In the genomic region with DNA sequence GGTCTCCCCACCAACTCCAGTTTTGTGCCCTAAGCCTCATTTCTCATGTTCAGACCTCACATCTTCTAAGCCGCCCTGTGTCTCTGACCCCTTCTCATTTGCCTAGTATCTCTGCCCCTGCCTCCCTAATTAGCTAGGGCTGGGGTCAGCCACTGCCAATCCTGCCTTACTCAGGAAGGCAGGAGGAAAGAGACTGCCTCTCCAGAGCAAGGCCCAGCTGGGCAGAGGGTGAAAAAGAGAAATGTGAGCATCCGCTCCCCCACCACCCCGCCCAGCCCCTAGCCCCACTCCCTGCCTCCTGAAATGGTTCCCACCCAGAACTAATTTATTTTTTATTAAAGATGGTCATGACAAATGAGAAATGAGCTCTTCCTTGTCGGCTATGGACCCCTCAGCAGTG, we compare ENCODE assay signal across 8 cellular contexts. TPM values are rescaled to one million over a fixed set of nuclear protein-coding genes. Genes with fewer than 3 reads are reported as not detected.
DNase-seq lines count a peak whose midpoint lies in the region; ATAC-seq and TF ChIP-seq lines count a peak whose summit lies in the region.

No MANE protein-coding gene starts in this region.

- peak overlapping the region; percentile 51; the same call in 1 of the 2 replicates for H3K4me3 ChIP-seq in IMR-90 (ENCODE audit: insufficient read depth, low read depth, low read length)

- H3K36me3 Mint-ChIP-seq in activated naive CD8-positive, alpha-beta T cell treated with anti-CD3 and anti-CD28 coated beads, Interleukin-2, amount 50 U/mL, for 24 hours (ENCODE audit: low read depth): no peaks in the 10 kb centered on the region
- H3K36me3 Mint-ChIP-seq in immature natural killer cell: no peaks in the 10 kb centered on the region

- no peak for TF ChIP-seq RAD21 in IMR-90 (IDR thresholded peaks at IDR 0.05; ENCODE audit: low read length)

- CTCF ChIA-PET in IMR-90 (lab: Yijun Ruan, JAX): interaction anchor here (0.6 to 2.2 kb wide), 10 partner anchors 9 to 252 kb away, joined by 3 to 17 read pairs (median 3); a partner anchor contains a TSS

- peaks cover 21% of the 10 kb centered on the region for H4K20me1 ChIP-seq in IMR-90 (ENCODE audit: insufficient read depth, low read length)

- H3K9me1 ChIP-seq in IMR-90 (ENCODE audit: insufficient read depth, low read length): peaks cover 22% of the 10 kb centered on the region

- peak overlapping the region; percentile 92; the same call in 1 of the 2 replicates for H2BK120ac ChIP-seq in IMR-90 (ENCODE audit: low read depth, low read length)

- peak overlapping the region; percentile 86 for H3K4me3 Mint-ChIP-seq in activated naive CD8-positive, alpha-beta T cell treated with anti-CD3 and anti-CD28 coated beads, Interleukin-2, amount 50 U/mL, for 24 hours
- peak overlapping the region; percentile 90 to 95 (median 91) for H3K4me3 Mint-ChIP-seq in immature natural killer cell
- peak overlapping the region; percentile 95 to 99 for H3K4me3 Mint-ChIP-seq in stimulated activated naive CD8-positive, alpha-beta T cell treated with anti-CD3 and anti-CD28 coated beads, Interleukin-15, amount 100 ng/mL, for 72 hours

- H2BK20ac ChIP-seq in IMR-90 (ENCODE audit: low read depth, low read length): no peak overlapping the region

- POLR2A ChIA-PET in IMR-90 (lab: Charles Lee; ENCODE audit: unreplicated experiment): interaction anchor here (3.0 kb wide), 1 partner anchor 19 kb away, joined by 18 read pairs; a partner anchor contains a TSS

- TF ChIP-seq CTCF in IMR-90 (conservative IDR thresholded peaks at IDR 0.05; ENCODE audit: low read depth, low read length): no peak

- H3K79me1 ChIP-seq in IMR-90 (ENCODE audit: low read depth in 1 of 2, low read length in 2 of 2): peaks cover 12 to 83% of the 10 kb centered on the region in 2 experiments

- in situ Hi-C loops in IMR-90 (cut with MboI; ENCODE audit: low sequenced_read_pairs): loop anchor here (10.0 kb wide), 1 partner anchor 244 kb away; a partner anchor contains a TSS

- peaks cover 4% of the 10 kb centered on the region for H3K36me3 ChIP-seq in IMR-90 (ENCODE audit: control insufficient read depth, insufficient read depth, low read length)

- H3K27ac Mint-ChIP-seq in activated naive CD8-positive, alpha-beta T cell treated with anti-CD3 and anti-CD28 coated beads, Interleukin-2, amount 50 U/mL, for 24 hours: peak overlapping the region; percentile 98
- peak overlapping the region; percentile 93 to 99 (median 98) for H3K27ac Mint-ChIP-seq in immature natural killer cell
- peak overlapping the region; percentile 99 to 100 for H3K27ac Mint-ChIP-seq in stimulated activated naive CD8-positive, alpha-beta T cell treated with anti-CD3 and anti-CD28 coated beads, Interleukin-15, amount 100 ng/mL, for 72 hours

- H2BK5ac ChIP-seq in IMR-90 (ENCODE audit: low read depth, low read length, poor library complexity, severe bottlenecking): peak overlapping the region; percentile 87

- H3K9ac ChIP-seq in IMR-90 (ENCODE audit: low read depth, low read length): peak overlapping the region; percentile 87

- no peak overlapping the region for H3K18ac ChIP-seq in IMR-90 (ENCODE audit: low read depth, low read length)

- no peaks in the 10 kb centered on the region for H3K9me3 ChIP-seq in IMR-90 (ENCODE audit: control insufficient read depth, insufficient read depth, low read length)

- ATAC-seq in IMR-90 (ENCODE audit: low read depth): no peak
- ATAC-seq in activated naive CD8-positive, alpha-beta T cell treated with anti-CD3 and anti-CD28 coated beads, Interleukin-2, amount 50 U/mL, for 24 hours: no peak
- ATAC-seq in stimulated activated naive CD8-positive, alpha-beta T cell treated with anti-CD3 and anti-CD28 coated beads, Interleukin-15, amount 100 ng/mL, for 72 hours: no peak
- ATAC-seq in HG03039 (IDR thresholded peaks at IDR 0.05; ENCODE audit: unreplicated experiment): no peak
- no peak for ATAC-seq in HG02973 (IDR thresholded peaks at IDR 0.05; ENCODE audit: unreplicated experiment)

- peaks cover 26% of the 10 kb centered on the region for H3K4me1 ChIP-seq in IMR-90 (ENCODE audit: control insufficient read depth, insufficient read depth, low read length)

- H2AK9ac ChIP-seq in IMR-90 (replicated peaks; ENCODE audit: low read depth, low read length, poor library complexity): peak overlapping the region; percentile 96

- H3K14ac ChIP-seq in IMR-90 (replicated peaks; ENCODE audit: low read depth, low read length): peak overlapping the region; percentile 84

- peak overlapping the region in 1 of 2 experiments; percentile 92; a peak in 2 of 4 replicates for H4K8ac ChIP-seq in IMR-90 (ENCODE audit: low read depth in 2 of 2, low read length in 2 of 2)

- no CpG with 5 or more reads among the region's 4 CpGs for WGBS in IMR-90 (ENCODE audit: extremely low coverage in 2 of 2, insufficient read length in 1 of 2), 2 experiments

- peak overlapping the region; percentile 64; the same call in 1 of the 2 replicates for H3K23ac ChIP-seq in IMR-90 (ENCODE audit: low read depth, low read length)

- dilution Hi-C loops in IMR-90 (cut with HindIII; ENCODE audit: low sequenced_read_pairs, unreplicated experiment): no loop called here

- no TSS peak for BruUV-seq in IMR-90 (replicated peaks; lab: Mats Ljungman, UMichigan)

- no peak overlapping the region for H4K5ac ChIP-seq in IMR-90 (ENCODE audit: low read depth, low read length)

- peak overlapping the region; percentile 96 for H2AFZ ChIP-seq in IMR-90 (replicated peaks; ENCODE audit: low read length, poor library complexity)

- intact Hi-C loops in IMR-90 (cut with micrococcal nuclease): loop anchor here (5.0 to 10.0 kb wide), 6 partner anchors 73 to 444 kb away; a partner anchor contains a TSS

- no peaks in the 10 kb centered on the region for H3K27me3 ChIP-seq in IMR-90 (ENCODE audit: control insufficient read depth, insufficient read depth, low read length)

- peak overlapping the region; percentile 78 for H3K4me2 ChIP-seq in IMR-90 (ENCODE audit: low read depth, low read length)

- peak overlapping the region; percentile 42; the same call in 1 of the 3 replicates for H2BK15ac ChIP-seq in IMR-90 (ENCODE audit: low read depth, low read length)

- peak overlapping the region; percentile 90 for H2AK5ac ChIP-seq in IMR-90 (ENCODE audit: low read depth, low read length)

- peak overlapping the region; percentile 56; the same call in 1 of the 2 replicates for H4K91ac ChIP-seq in IMR-90 (ENCODE audit: insufficient read depth, low read depth, low read length)

- H3K4me1 Mint-ChIP-seq in activated naive CD8-positive, alpha-beta T cell treated with anti-CD3 and anti-CD28 coated beads, Interleukin-2, amount 50 U/mL, for 24 hours: peaks cover 47% of the 10 kb centered on the region
- H3K4me1 Mint-ChIP-seq in immature natural killer cell: peaks cover 53 to 55% of the 10 kb centered on the region in 2 donors
- peaks cover 68% of the 10 kb centered on the region for H3K4me1 Mint-ChIP-seq in stimulated activated naive CD8-positive, alpha-beta T cell treated with anti-CD3 and anti-CD28 coated beads, Interleukin-15, amount 100 ng/mL, for 72 hours

- H3K27me3 Mint-ChIP-seq in activated naive CD8-positive, alpha-beta T cell treated with anti-CD3 and anti-CD28 coated beads, Interleukin-2, amount 50 U/mL, for 24 hours: no peaks in the 10 kb centered on the region
- peaks cover 3 to 11% (median 4%) of the 10 kb centered on the region in 3 donors for H3K27me3 Mint-ChIP-seq in immature natural killer cell (ENCODE audit: low read depth in 3 of 3)
- no peaks in the 10 kb centered on the region for H3K27me3 Mint-ChIP-seq in stimulated activated naive CD8-positive, alpha-beta T cell treated with anti-CD3 and anti-CD28 coated beads, Interleukin-15, amount 100 ng/mL, for 72 hours

- DNase-seq in IMR-90 (no peak), immature natural killer cell (no peak), cerebellar nuclear complex (lab: John Stamatoyannopoulos, UW) (no peak)
- no peak for DNase-seq in activated naive CD8-positive, alpha-beta T cell treated with anti-CD3 and anti-CD28 coated beads, Interleukin-2, amount 50 U/mL, for 24 hours
- DNase-seq in stimulated activated naive CD8-positive, alpha-beta T cell treated with anti-CD3 and anti-CD28 coated beads, Interleukin-15, amount 100 ng/mL, for 72 hours: no peak
- no peak for DNase-seq in stimulated activated CD4-positive, alpha-beta T cell treated with anti-CD3 and anti-CD28 coated beads, Interleukin-4, amount 100 ng/mL, for 1 hour

- H3K27ac ChIP-seq in IMR-90 (ENCODE audit: insufficient read depth, low read length): peak overlapping the region; percentile 89

- no peaks in the 10 kb centered on the region for H3K9me3 Mint-ChIP-seq in activated naive CD8-positive, alpha-beta T cell treated with anti-CD3 and anti-CD28 coated beads, Interleukin-2, amount 50 U/mL, for 24 hours
- H3K9me3 Mint-ChIP-seq in immature natural killer cell: no peaks in the 10 kb centered on the region
- H3K9me3 Mint-ChIP-seq in stimulated activated naive CD8-positive, alpha-beta T cell treated with anti-CD3 and anti-CD28 coated beads, Interleukin-15, amount 100 ng/mL, for 72 hours: no peaks in the 10 kb centered on the region

- no peak for TF ChIP-seq POLR2A in IMR-90 (IDR thresholded peaks at IDR 0.05; ENCODE audit: low read depth, low read length)

- peak overlapping the region; percentile 68; the same call in 1 of the 2 replicates for H3K56ac ChIP-seq in IMR-90 (ENCODE audit: extremely low read depth, insufficient read depth, low read length)

- peak overlapping the region; percentile 97 for H3K4ac ChIP-seq in IMR-90 (ENCODE audit: low read depth, low read length)

TF ChIP-seq in IMR-90, 13 proteins besides CTCF, POLR2A, EP300 and RAD21 (continues in another document):
- no peak for TF ChIP-seq MAFK (IDR thresholded peaks at IDR 0.05; ENCODE audit: low read depth, low read length)

RNA-seq across cellular contexts. Expression of a gene that starts 11.4 kb away (rescaled TPM):
- total RNA-seq in IMR-90 (2012; rRNA removed): 0.54 and 0.56 TPM in 2 replicates
- polyA plus RNA-seq in IMR-90 (2012; rRNA removed): 11.3 and 12.2 TPM in 2 replicates
- polyA plus RNA-seq in IMR-90 (2012; cell fraction: cytosol; rRNA removed): 7.9 and 11.9 TPM in 2 replicates
- 44.4 and 63.5 TPM in 2 replicates for polyA plus RNA-seq in IMR-90 (2012; cell fraction: nucleus; rRNA removed; ENCODE audit: low replicate concordance)
- polyA plus RNA-seq in immature natural killer cell: not detected

RNA-seq across cellular contexts. Expression of a gene that starts 18.8 kb away (rescaled TPM):
- 142 and 212 TPM in 2 replicates for total RNA-seq in IMR-90 (2012; rRNA removed)
- polyA plus RNA-seq in IMR-90 (2012; rRNA removed): 79.5 and 88.4 TPM in 2 replicates
- polyA plus RNA-seq in IMR-90 (2012; cell fraction: cytosol; rRNA removed): 32.7 and 42.7 TPM in 2 replicates
- polyA plus RNA-seq in IMR-90 (2012; cell fraction: nucleus; rRNA removed; ENCODE audit: low replicate concordance): 327 and 737 TPM in 2 replicates
- 100 to 1,000 TPM in 1 of 3 donors, 10 to 100 TPM in 2; 44.2 to 113 (median 73.0) TPM for polyA plus RNA-seq in immature natural killer cell

RNA-seq across cellular contexts. Expression of a gene that starts 45.0 kb away (rescaled TPM):
- not detected in 2 replicates for total RNA-seq in IMR-90 (2012; rRNA removed)
- polyA plus RNA-seq in IMR-90 (2012; rRNA removed) (0.26 TPM in 1 of 2 replicates, not detected in the other), immature natural killer cell (not detected)
- 0.12 TPM in 1 of 2 replicates, not detected in the other for polyA plus RNA-seq in IMR-90 (2012; cell fraction: cytosol; rRNA removed)
- not detected in 2 replicates for polyA plus RNA-seq in IMR-90 (2012; cell fraction: nucleus; rRNA removed; ENCODE audit: low replicate concordance)

RNA-seq across cellular contexts. Expression of a gene that starts 52.7 kb away (rescaled TPM):
- 17.2 and 20.1 TPM in 2 replicates for total RNA-seq in IMR-90 (2012; rRNA removed)
- polyA plus RNA-seq in IMR-90 (2012; rRNA removed): 230 and 264 TPM in 2 replicates
- 156 and 270 TPM in 2 replicates for polyA plus RNA-seq in IMR-90 (2012; cell fraction: cytosol; rRNA removed)
- 174 and 251 TPM in 2 replicates for polyA plus RNA-seq in IMR-90 (2012; cell fraction: nucleus; rRNA removed; ENCODE audit: low replicate concordance)
- not detected for polyA plus RNA-seq in immature natural killer cell

Comparison
In these comparisons a context has a peak if more than half of its experiments do, and no peak if none do; other contexts are left out.
1. RNA of a gene that starts 11.4 kb away (polyA plus RNA-seq): 7.9 to 63.5 TPM in IMR-90; not detected in immature natural killer cell; every median in the first group is over 4 times any median in the second.
2. Peak in every context shown above with its lines, with median percentiles within 50 percentile points of each other: H3K27ac Mint-ChIP-seq and H3K4me3 Mint-ChIP-seq.